ENCODE assay signal across 8 cellular contexts in the genomic region with DNA sequence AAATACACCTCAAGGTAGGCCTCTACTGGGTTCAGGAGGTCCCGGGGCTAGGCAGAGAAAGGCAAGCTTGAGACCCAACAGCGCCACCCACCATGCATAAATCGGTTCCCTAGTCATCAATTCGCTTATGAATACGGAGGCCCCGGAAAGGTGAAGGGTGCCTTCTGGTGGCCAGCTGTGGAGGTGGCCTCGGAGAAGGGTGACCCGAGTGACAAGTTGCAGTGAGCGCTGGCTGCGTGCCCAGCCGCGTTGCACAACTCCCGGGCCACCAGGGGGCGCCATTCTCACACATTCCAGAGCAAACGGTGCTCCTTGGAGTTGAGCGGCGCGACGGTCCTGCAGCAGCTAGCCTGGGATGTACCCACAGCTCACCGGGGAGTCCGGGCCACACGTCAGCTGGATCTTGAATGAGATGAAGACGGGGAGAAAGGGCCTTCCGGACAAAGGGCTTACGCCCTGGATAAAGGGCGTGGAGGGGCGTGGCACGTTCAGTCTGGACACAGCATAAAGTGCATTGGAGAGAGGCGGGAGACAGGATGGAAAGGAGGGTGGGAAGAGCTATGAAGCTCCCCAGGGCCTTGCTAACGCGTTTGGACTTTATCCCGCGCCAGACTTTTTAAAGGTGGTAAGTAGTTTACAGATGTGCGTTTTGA. TPM values are rescaled to one million over a fixed set of nuclear protein-coding genes. Genes with fewer than 3 reads are reported as not detected.
DNase-seq lines count a peak whose midpoint lies in the region; ATAC-seq and TF ChIP-seq lines count a peak whose summit lies in the region.

No MANE protein-coding gene starts in this region.

- peak; percentile 82 for ATAC-seq in HG02870 (IDR thresholded peaks at IDR 0.05; ENCODE audit: unreplicated experiment)

- H3K27me3 ChIP-seq in adrenal gland, result no peaks in the 10 kb centered on the region
- no peaks in the 10 kb centered on the region for H3K27me3 ChIP-seq in right atrium auricular region

- intact Hi-C loops in adrenal gland (cut with DNase I), result no loop called here

- 4 to 6% (median 5%) methylated on average over 15 to 34 of the region's 34 CpGs for WGBS in adrenal gland, 4 donors

- H3K4me3 ChIP-seq in adrenal gland (peak overlapping the region in 1 of 4 donors; percentile 27), right atrium auricular region (peak overlapping the region; percentile 3 to 49)

- peak; percentile 82 for DNase-seq in GM13976 (ENCODE audit: low spot score)
- DNase-seq in NCI-H146 (lab: John Stamatoyannopoulos, UW), result peak; percentile 96
- peak; percentile 96 for DNase-seq in T follicular helper cell (ENCODE audit: low read depth)
- peak; percentile 95 to 99 (median 97) for DNase-seq in adrenal gland
- DNase-seq in right atrium auricular region (ENCODE audit: low spot score), result peak; percentile 99
- peak; percentile 98 for DNase-seq in retina
- DNase-seq in GM19240 (ENCODE audit: insufficient read length, low spot score), result no peak

- H3K4me1 ChIP-seq in adrenal gland (replicated peaks in 1 of 2) (peaks cover 0 to 8% of the 10 kb centered on the region in 2 donors), right atrium auricular region (peaks cover 0 to 18% of the 10 kb centered on the region in 2 donors)

- no peaks in the 10 kb centered on the region for H3K9me3 ChIP-seq in adrenal gland (replicated peaks in 1 of 3)
- no peaks in the 10 kb centered on the region for H3K9me3 ChIP-seq in right atrium auricular region

- TF ChIP-seq CTCF in GM13976 (IDR thresholded peaks at IDR 0.05; ENCODE audit: borderline replicate concordance, control extremely low read depth, extremely low read depth, insufficient read depth, missing control alignments), result peak; percentile 98
- TF ChIP-seq CTCF in adrenal gland (IDR thresholded peaks at IDR 0.05), result peak; percentile 95 to 99 (median 99)
- peak; percentile 92 to 96 for TF ChIP-seq CTCF in right atrium auricular region (IDR thresholded peaks at IDR 0.05)

- in situ Hi-C loops in GM13976 (cut with MboI; ENCODE audit: low sequenced_read_pairs, unreplicated experiment), result loop anchor here (10.0 to 25.0 kb wide), 2 partner anchors 61 to 361 kb away; no protein-coding TSS in a partner anchor

- peak overlapping the region in 1 of 5 donors; percentile 1 for H3K27ac ChIP-seq in adrenal gland
- peak overlapping the region; percentile 28 to 75 for H3K27ac ChIP-seq in right atrium auricular region

- H3K36me3 ChIP-seq in adrenal gland (replicated peaks in 1 of 2) (no peaks in the 10 kb centered on the region), right atrium auricular region (no peaks in the 10 kb centered on the region)

- no peak for TF ChIP-seq POLR2A in adrenal gland (IDR thresholded peaks at IDR 0.05)

RNA-seq across cellular contexts. Expression of a gene that starts 20.4 kb away (rescaled TPM):
- total RNA-seq in adrenal gland, result 1,000 to 10,000 TPM in 4 of 8 donors, 100 to 1,000 TPM in 4; 473 to 2,004 (median 995) TPM
- polyA plus RNA-seq in adrenal gland, result 1,000 to 10,000 TPM in 2 of 3 donors, 100 to 1,000 TPM in 1; 700 to 1,968 (median 1,951) TPM
- 1,000 to 10,000 TPM; 1,113 to 1,769 TPM for total RNA-seq in right atrium auricular region

RNA-seq across cellular contexts. Expression of a gene that starts 45.0 kb away (rescaled TPM):
- 1 to 10 TPM in 2 of 8 donors, under 1 TPM in 5, not detected in 1; 0.37 to 2.4 (median 0.69) TPM for total RNA-seq in adrenal gland
- 1 to 10 TPM in 2 of 3 donors, under 1 TPM in 1; 0.29 to 1.4 (median 1.0) TPM for polyA plus RNA-seq in adrenal gland
- 1 to 10 TPM; 1.2 to 1.7 TPM for total RNA-seq in right atrium auricular region

RNA-seq across cellular contexts. Expression of a gene that starts 45.1 kb away (rescaled TPM):
- total RNA-seq in adrenal gland (10 to 100 TPM; 19.3 to 74.2 (median 45.4) TPM), right atrium auricular region (10 to 100 TPM; 53.1 to 69.5 TPM)
- polyA plus RNA-seq in adrenal gland, result 10 to 100 TPM in 2 of 3 donors, 1 to 10 TPM in 1; 9.7 to 63.3 (median 11.6) TPM
